Comparison of ENCODE assay signal across 31 cellular contexts in the genomic region with DNA sequence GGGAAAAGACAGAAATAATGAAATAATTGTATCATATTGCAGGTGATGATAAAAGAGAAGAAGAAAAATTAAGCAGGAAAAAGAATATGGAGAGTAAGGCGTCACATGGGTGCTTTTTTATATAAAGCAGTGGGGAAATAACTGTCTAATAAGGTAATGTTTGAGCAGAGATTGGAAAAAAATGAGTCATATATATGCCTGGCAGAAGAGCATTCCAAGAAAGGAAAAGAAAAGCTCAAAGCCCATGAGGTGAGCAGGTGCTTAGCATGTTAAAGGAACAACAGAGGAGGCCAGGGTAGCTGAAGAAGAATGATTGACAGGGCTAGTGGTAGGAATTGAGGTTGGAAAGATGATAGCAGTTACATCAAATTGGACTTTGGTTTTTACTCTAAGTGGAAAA.
DNase-seq lines count a peak whose midpoint lies in the region; ATAC-seq, FAIRE-seq and TF ChIP-seq lines count a peak whose summit lies in the region.
"Had no signal": no experiment of that assay in that cellular context is flagged by ENCODE, and none has a peak within 500 bp of the region (broad histone marks: within the 10 kb centered on the region; RNA-seq: fewer than 3 reads in every experiment).

No MANE protein-coding gene starts in this region.

- no peak for TF ChIP-seq POLR2A in A549 (IDR thresholded peaks at IDR 0.05; ENCODE audit: low read length)

- peak overlapping the region in 1 of 2 experiments; percentile 29; a peak in 1 of 6 replicates for H3K27ac ChIP-seq in A549
- H3K27ac ChIP-seq in brain microvascular endothelial cell, result peak overlapping the region; percentile 74
- H3K27ac ChIP-seq: body of pancreas, psoas muscle, thoracic aorta, uterus, VCaP had no signal

- no peaks in the 10 kb centered on the region for H3K27me3 Mint-ChIP-seq in activated T-cell treated with anti-CD3 and anti-CD28 coated beads, Interleukin-2, amount 50 U/mL, for 24 hours
- H3K27me3 Mint-ChIP-seq: CD8-positive, alpha-beta memory T cell; naive thymus-derived CD4-positive, alpha-beta T cell; stimulated activated naive CD8-positive, alpha-beta T cell treated with anti-CD3 and anti-CD28 coated beads, Interleukin-15, Interleukin-2, amounts not matched to agents 100 ng/mL and 50 ng/mL, for 24 hours had no signal

- peak in 1 of 2 experiments; percentile 6 for DNase-seq in A549 (ENCODE audit: low read depth in 1 of 2, low spot score in 1 of 2)
- peak; percentile 34 for DNase-seq in HS-27A (ENCODE audit: low read depth)
- no peak for DNase-seq in brain microvascular endothelial cell
- DNase-seq in fibroblast of the aortic adventitia (ENCODE audit: low read depth), result peak; percentile 14
- DNase-seq in activated T-cell treated with anti-CD3 and anti-CD28 coated beads, Interleukin-2, amount 50 U/mL, for 24 hours, result no peak
- no peak for DNase-seq in GOT3 (lab: John Stamatoyannopoulos, UW)
- DNase-seq in OCI-M1 (lab: John Stamatoyannopoulos, UW), result no peak
- no peak for DNase-seq in NAMALWA (ENCODE audit: low spot score)
- DNase-seq: 8988T; activated CD4-positive, alpha-beta T cell treated with anti-CD3 and anti-CD28 coated beads for 48 hours; activated CD8-positive, alpha-beta memory T cell treated with anti-CD3 and anti-CD28 coated beads for 24 hours; activated gamma-delta T cell treated with Interleukin-2 at 50 U/mL for 16 hours; BE2C; body of pancreas; CD8-positive, alpha-beta memory T cell; effector CD8-positive, alpha-beta T cell; hypothalamus; naive thymus-derived CD4-positive, alpha-beta T cell; NCI-H1048; NCI-H1694; NCI-H524 treated with DMSO at 0.1 percent for 48 hours; nucleus accumbens; psoas muscle; SIG-M5; uterus had no signal

- no peak for TF ChIP-seq RAD21 in A549 (conservative IDR thresholded peaks at IDR 0.05 in 1 of 2, IDR thresholded peaks at IDR 0.05 in 1 of 2)

- H3K36me3 Mint-ChIP-seq in activated T-cell treated with anti-CD3 and anti-CD28 coated beads, Interleukin-2, amount 50 U/mL, for 24 hours (ENCODE audit: low read depth), result no peaks in the 10 kb centered on the region
- H3K36me3 Mint-ChIP-seq: CD8-positive, alpha-beta memory T cell; mesothelial cell of epicardium; naive thymus-derived CD4-positive, alpha-beta T cell had no signal

- H3K4me1 ChIP-seq in A549, result no peaks in the 10 kb centered on the region
- H3K4me1 ChIP-seq: BE2C, body of pancreas, HAP-1, psoas muscle, uterus had no signal

- no peaks in the 10 kb centered on the region for H3K27me3 ChIP-seq in brain microvascular endothelial cell (replicated peaks)
- H3K27me3 ChIP-seq: BE2C, body of pancreas, uterus had no signal

- no peaks in the 10 kb centered on the region for H3K36me3 ChIP-seq in brain microvascular endothelial cell (replicated peaks)
- H3K36me3 ChIP-seq: BE2C, HAP-1, thoracic aorta, uterus had no signal

- no peak for TF ChIP-seq EP300 in A549 (IDR thresholded peaks at IDR 0.05)

- H3K4me3 ChIP-seq in A549 (no peak overlapping the region), brain microvascular endothelial cell (ENCODE audit: low read depth, low read length) (no peak overlapping the region), fibroblast of the aortic adventitia (ENCODE audit: low read depth, low read length) (no peak overlapping the region)
- H3K4me3 ChIP-seq: body of pancreas, HAP-1, psoas muscle, thoracic aorta, uterus had no signal

- H3K27ac Mint-ChIP-seq in activated T-cell treated with anti-CD3 and anti-CD28 coated beads, Interleukin-2, amount 50 U/mL, for 24 hours, result no peak overlapping the region
- H3K27ac Mint-ChIP-seq: CD8-positive, alpha-beta memory T cell; mesothelial cell of epicardium; naive thymus-derived CD4-positive, alpha-beta T cell; stimulated activated naive CD8-positive, alpha-beta T cell treated with anti-CD3 and anti-CD28 coated beads, Interleukin-15, Interleukin-2, amounts not matched to agents 100 ng/mL and 50 ng/mL, for 24 hours had no signal

- POLR2A ChIA-PET in A549 (lab: Yijun Ruan, JAX), result no interaction called here

- no peak for ATAC-seq in A549
- ATAC-seq: body of pancreas; naive thymus-derived CD4-positive, alpha-beta T cell; psoas muscle had no signal

- no peak for TF ChIP-seq CTCF in A549 (IDR thresholded peaks at IDR 0.05)
- no peak for TF ChIP-seq CTCF in brain microvascular endothelial cell (IDR thresholded peaks at IDR 0.05; ENCODE audit: low read depth, low read length, missing control alignments)
- no peak for TF ChIP-seq CTCF in fibroblast of the aortic adventitia (IDR thresholded peaks at IDR 0.05; ENCODE audit: insufficient read depth, low read length)

- in situ Hi-C loops in brain microvascular endothelial cell (cut with HindIII; ENCODE audit: low pct_ligation_motif_present, low sequenced_read_pairs), result no loop called here

- FAIRE-seq in A549 (lab: Jason Lieb, UNC), result no peak
- FAIRE-seq: G401.6 had no signal

- no peaks in the 10 kb centered on the region for H3K4me1 Mint-ChIP-seq in activated T-cell treated with anti-CD3 and anti-CD28 coated beads, Interleukin-2, amount 50 U/mL, for 24 hours (ENCODE audit: low read depth)
- H3K4me1 Mint-ChIP-seq: CD8-positive, alpha-beta memory T cell; mesothelial cell of epicardium; naive thymus-derived CD4-positive, alpha-beta T cell had no signal

- H3K9me3 Mint-ChIP-seq in activated T-cell treated with anti-CD3 and anti-CD28 coated beads, Interleukin-2, amount 50 U/mL, for 24 hours, result peaks cover 4% of the 10 kb centered on the region
- H3K9me3 Mint-ChIP-seq: mesothelial cell of epicardium; stimulated activated naive CD8-positive, alpha-beta T cell treated with anti-CD3 and anti-CD28 coated beads, Interleukin-15, Interleukin-2, amounts not matched to agents 100 ng/mL and 50 ng/mL, for 24 hours had no signal

- no peak overlapping the region for H3K4me3 Mint-ChIP-seq in activated T-cell treated with anti-CD3 and anti-CD28 coated beads, Interleukin-2, amount 50 U/mL, for 24 hours
- H3K4me3 Mint-ChIP-seq: CD8-positive, alpha-beta memory T cell; mesothelial cell of epicardium; naive thymus-derived CD4-positive, alpha-beta T cell; stimulated activated naive CD8-positive, alpha-beta T cell treated with anti-CD3 and anti-CD28 coated beads, Interleukin-15, Interleukin-2, amounts not matched to agents 100 ng/mL and 50 ng/mL, for 24 hours had no signal

- 5% methylated on average over 1 of the region's 1 CpG for WGBS in A549 (ENCODE audit: missing lambda C conversion rate)

- CTCF ChIA-PET in A549 (lab: Yijun Ruan, JAX), result no interaction called here

- no peak overlapping the region for H3K4me2 ChIP-seq in A549

- peaks cover 3% of the 10 kb centered on the region; the same call in 1 of the 3 replicates for H3K9me3 ChIP-seq in A549
- H3K9me3 ChIP-seq: BE2C, body of pancreas, HAP-1, psoas muscle, thoracic aorta, uterus had no signal

TF ChIP-seq in A549, 52 proteins besides CTCF, POLR2A, EP300 and RAD21:
- no peak for TF ChIP-seq ESRRA (IDR thresholded peaks at IDR 0.05; ENCODE audit: borderline replicate concordance, low read length)
- TF ChIP-seq FOSL2 (IDR thresholded peaks at IDR 0.05), result no peak
- TF ChIP-seq FOSL2 (CRISPR knock-in tag; IDR thresholded peaks at IDR 0.05), result peak; percentile 11; the same call in 1 of the 2 replicates
TF ChIP-seq in A549: peak in this region for 1.

Comparison
In these comparisons a context has a peak if more than half of its experiments do, and no peak if none do; other contexts are left out.
1. DNase-seq: peak in HS-27A (single experiment) and fibroblast of the aortic adventitia (single experiment); none in brain microvascular endothelial cell (single experiment), activated T-cell treated with anti-CD3 and anti-CD28 coated beads, Interleukin-2, amount 50 U/mL, for 24 hours (single experiment), GOT3 (single experiment), OCI-M1 (single experiment) and NAMALWA (single experiment).